Comparison of ENCODE assay signal across 8 cellular contexts in genomic region chr7:56063500-56063881, GRCh38. TPM values are rescaled to one million over a fixed set of nuclear protein-coding genes. Genes with fewer than 3 reads are reported as not detected.
DNase-seq lines count a peak whose midpoint lies in the region; ATAC-seq and TF ChIP-seq lines count a peak whose summit lies in the region.

No MANE protein-coding gene starts in this region.

- H3K4me3 Mint-ChIP-seq in activated CD4-positive, alpha-beta T cell treated with anti-CD3 and anti-CD28 coated beads for 36 hours: peak overlapping the region; percentile 91
- H3K4me3 Mint-ChIP-seq in activated T-helper 1 cell treated with anti-CD3 and anti-CD28 coated beads, Interleukin-12 subunit alpha, Interleukin-12 subunit beta, Interleukin-2, Interleukin-4 antibody, amounts not matched to agents 30 ng/mL and 10 ng/mL and 1 ng/mL, durations not matched to agents 14 hours and 24 hours and 36 hours: peak overlapping the region; percentile 94

- H3K9me3 Mint-ChIP-seq in activated CD4-positive, alpha-beta T cell treated with anti-CD3 and anti-CD28 coated beads for 36 hours (ENCODE audit: low read depth): no peaks in the 10 kb centered on the region
- no peaks in the 10 kb centered on the region for H3K9me3 Mint-ChIP-seq in activated T-helper 1 cell treated with anti-CD3 and anti-CD28 coated beads, Interleukin-12 subunit alpha, Interleukin-12 subunit beta, Interleukin-2, Interleukin-4 antibody, amounts not matched to agents 30 ng/mL and 10 ng/mL and 1 ng/mL, durations not matched to agents 14 hours and 24 hours and 36 hours

- H3K9me3 ChIP-seq in left lung (no peaks in the 10 kb centered on the region), suprapubic skin (no peaks in the 10 kb centered on the region)

- 63% methylated on average over 7 of the region's 7 CpGs for WGBS in suprapubic skin

- no peak for TF ChIP-seq EP300 in suprapubic skin (IDR thresholded peaks at IDR 0.05)

- H3K27ac ChIP-seq in left lung: peak overlapping the region; percentile 93 to 94
- H3K27ac ChIP-seq in suprapubic skin: peak overlapping the region; percentile 94

- TF ChIP-seq CTCF in left lung (IDR thresholded peaks at IDR 0.05): no peak
- no peak for TF ChIP-seq CTCF in suprapubic skin (IDR thresholded peaks at IDR 0.05)

- H3K4me3 ChIP-seq in left lung: peak overlapping the region; percentile 81 to 90
- peak overlapping the region; percentile 87 for H3K4me3 ChIP-seq in suprapubic skin

- TF ChIP-seq POLR2A in suprapubic skin (IDR thresholded peaks at IDR 0.05): no peak

- H3K36me3 Mint-ChIP-seq in activated CD4-positive, alpha-beta T cell treated with anti-CD3 and anti-CD28 coated beads for 36 hours (ENCODE audit: low read depth): peaks cover 53% of the 10 kb centered on the region
- peaks cover 50% of the 10 kb centered on the region for H3K36me3 Mint-ChIP-seq in activated T-helper 1 cell treated with anti-CD3 and anti-CD28 coated beads, Interleukin-12 subunit alpha, Interleukin-12 subunit beta, Interleukin-2, Interleukin-4 antibody, amounts not matched to agents 30 ng/mL and 10 ng/mL and 1 ng/mL, durations not matched to agents 14 hours and 24 hours and 36 hours (ENCODE audit: low read depth)

- POLR2A ChIA-PET in activated CD4-positive, alpha-beta T cell treated with anti-CD3 and anti-CD28 coated beads for 36 hours (lab: Charles Lee): interaction anchor here (0.6 kb wide), 1 partner anchor 24 kb away, joined by 3 read pairs; no protein-coding TSS in a partner anchor

- intact Hi-C loops in activated CD4-positive, alpha-beta T cell treated with anti-CD3 and anti-CD28 coated beads for 36 hours (cut with DNase I, micrococcal nuclease): no loop called here
- intact Hi-C loops in activated T-helper 1 cell treated with anti-CD3 and anti-CD28 coated beads, Interleukin-12 subunit alpha, Interleukin-12 subunit beta, Interleukin-2, Interleukin-4 antibody, amounts not matched to agents 30 ng/mL and 10 ng/mL and 1 ng/mL, durations not matched to agents 14 hours and 24 hours and 36 hours (cut with micrococcal nuclease): no loop called here
- intact Hi-C loops in left lung (cut with DNase I): no loop called here

- CTCF ChIA-PET in activated CD4-positive, alpha-beta T cell treated with anti-CD3 and anti-CD28 coated beads for 36 hours (lab: Charles Lee): interaction anchor here (1.1 to 1.6 kb wide), 4 partner anchors 8 to 18 kb away, joined by 3 to 6 read pairs (median 4); partner anchors contain the start of genes CCT6A and PSPH

- H3K27me3 Mint-ChIP-seq in activated CD4-positive, alpha-beta T cell treated with anti-CD3 and anti-CD28 coated beads for 36 hours: no peaks in the 10 kb centered on the region
- no peaks in the 10 kb centered on the region for H3K27me3 Mint-ChIP-seq in activated T-helper 1 cell treated with anti-CD3 and anti-CD28 coated beads, Interleukin-12 subunit alpha, Interleukin-12 subunit beta, Interleukin-2, Interleukin-4 antibody, amounts not matched to agents 30 ng/mL and 10 ng/mL and 1 ng/mL, durations not matched to agents 14 hours and 24 hours and 36 hours (ENCODE audit: insufficient read depth)

- peaks cover 49% of the 10 kb centered on the region for H3K4me1 Mint-ChIP-seq in activated CD4-positive, alpha-beta T cell treated with anti-CD3 and anti-CD28 coated beads for 36 hours
- H3K4me1 Mint-ChIP-seq in activated T-helper 1 cell treated with anti-CD3 and anti-CD28 coated beads, Interleukin-12 subunit alpha, Interleukin-12 subunit beta, Interleukin-2, Interleukin-4 antibody, amounts not matched to agents 30 ng/mL and 10 ng/mL and 1 ng/mL, durations not matched to agents 14 hours and 24 hours and 36 hours (ENCODE audit: low read depth): peaks cover 46% of the 10 kb centered on the region

- H3K36me3 ChIP-seq in left lung: peaks cover 0 to 56% of the 10 kb centered on the region in 2 donors
- H3K36me3 ChIP-seq in suprapubic skin: peaks cover 46% of the 10 kb centered on the region

- H3K27me3 ChIP-seq in left lung: no peaks in the 10 kb centered on the region
- H3K27me3 ChIP-seq in suprapubic skin: no peaks in the 10 kb centered on the region

- no peak for DNase-seq in activated CD4-positive, alpha-beta T cell treated with anti-CD3 and anti-CD28 coated beads for 36 hours
- DNase-seq in activated CD4-positive, alpha-beta T cell treated with anti-CD3 and anti-CD28 coated beads for 1 hour: no peak
- DNase-seq in activated T-helper 1 cell treated with anti-CD3 and anti-CD28 coated beads, Interleukin-12 subunit alpha, Interleukin-12 subunit beta, Interleukin-2, Interleukin-4 antibody, amounts not matched to agents 30 ng/mL and 10 ng/mL and 1 ng/mL, durations not matched to agents 14 hours and 24 hours and 36 hours (ENCODE audit: low spot score): no peak
- no peak for DNase-seq in left lung
- DNase-seq in suprapubic skin (ENCODE audit: low spot score in 2 of 2): no peak
- no peak for DNase-seq in cerebellar nuclear complex (lab: John Stamatoyannopoulos, UW)
- DNase-seq in SHP77 treated with DMSO at 0.1 percent for 48 hours (lab: John Stamatoyannopoulos, UW): no peak

- no peak for ATAC-seq in activated CD4-positive, alpha-beta T cell treated with anti-CD3 and anti-CD28 coated beads for 36 hours
- ATAC-seq in left lung: no peak
- no peak for ATAC-seq in HG03025 (IDR thresholded peaks at IDR 0.05; ENCODE audit: low FRiP score, unreplicated experiment)

- peak overlapping the region; percentile 91 for H3K27ac Mint-ChIP-seq in activated CD4-positive, alpha-beta T cell treated with anti-CD3 and anti-CD28 coated beads for 36 hours
- H3K27ac Mint-ChIP-seq in activated T-helper 1 cell treated with anti-CD3 and anti-CD28 coated beads, Interleukin-12 subunit alpha, Interleukin-12 subunit beta, Interleukin-2, Interleukin-4 antibody, amounts not matched to agents 30 ng/mL and 10 ng/mL and 1 ng/mL, durations not matched to agents 14 hours and 24 hours and 36 hours: peak overlapping the region; percentile 87

- H3K4me1 ChIP-seq in left lung (peaks cover 4 to 35% of the 10 kb centered on the region in 2 donors), suprapubic skin (peaks cover 17% of the 10 kb centered on the region)

RNA-seq across cellular contexts. Expression of gene SUMF2, which starts 0.6 kb away (rescaled TPM):
- 100 to 1,000 TPM; 117 to 128 TPM for total RNA-seq in activated CD4-positive, alpha-beta T cell treated with anti-CD3 and anti-CD28 coated beads for 36 hours
- total RNA-seq in activated T-helper 1 cell treated with anti-CD3 and anti-CD28 coated beads, Interleukin-12 subunit alpha, Interleukin-12 subunit beta, Interleukin-2, Interleukin-4 antibody, amounts not matched to agents 30 ng/mL and 10 ng/mL and 1 ng/mL, durations not matched to agents 14 hours and 24 hours and 36 hours: 157 and 166 TPM in 2 replicates
- 100 to 1,000 TPM; 134 to 151 TPM for total RNA-seq in left lung
- 100 to 1,000 TPM in 2 of 4 donors, 10 to 100 TPM in 2; 93.4 to 134 (median 113) TPM for total RNA-seq in suprapubic skin

RNA-seq across cellular contexts. Expression of gene CCT6A, which starts 11.9 kb away (rescaled TPM):
- total RNA-seq in activated CD4-positive, alpha-beta T cell treated with anti-CD3 and anti-CD28 coated beads for 36 hours: 100 to 1,000 TPM; 182 to 237 TPM
- total RNA-seq in activated T-helper 1 cell treated with anti-CD3 and anti-CD28 coated beads, Interleukin-12 subunit alpha, Interleukin-12 subunit beta, Interleukin-2, Interleukin-4 antibody, amounts not matched to agents 30 ng/mL and 10 ng/mL and 1 ng/mL, durations not matched to agents 14 hours and 24 hours and 36 hours: 308 TPM in 2 replicates
- total RNA-seq in left lung (100 to 1,000 TPM in 1 of 2 donors, 10 to 100 TPM in 1; 84.9 to 127 TPM), suprapubic skin (10 to 100 TPM; 80.6 to 97.4 (median 88.8) TPM)

RNA-seq across cellular contexts. Expression of gene PSPH, which starts 12.2 kb away (rescaled TPM):
- 10 to 100 TPM; 24.4 to 30.3 TPM for total RNA-seq in activated CD4-positive, alpha-beta T cell treated with anti-CD3 and anti-CD28 coated beads for 36 hours
- 17.3 and 19.3 TPM in 2 replicates for total RNA-seq in activated T-helper 1 cell treated with anti-CD3 and anti-CD28 coated beads, Interleukin-12 subunit alpha, Interleukin-12 subunit beta, Interleukin-2, Interleukin-4 antibody, amounts not matched to agents 30 ng/mL and 10 ng/mL and 1 ng/mL, durations not matched to agents 14 hours and 24 hours and 36 hours
- total RNA-seq in left lung: 10 to 100 TPM; 13.7 to 19.5 TPM
- total RNA-seq in suprapubic skin: 10 to 100 TPM in 3 of 4 donors, 1 to 10 TPM in 1; 4.1 to 19.2 (median 14.1) TPM

RNA-seq across cellular contexts. Expression of gene PHKG1, which starts 29.3 kb away (rescaled TPM):
- 1 to 10 TPM; 1.2 to 1.6 TPM for total RNA-seq in activated CD4-positive, alpha-beta T cell treated with anti-CD3 and anti-CD28 coated beads for 36 hours
- 3.4 and 4.3 TPM in 2 replicates for total RNA-seq in activated T-helper 1 cell treated with anti-CD3 and anti-CD28 coated beads, Interleukin-12 subunit alpha, Interleukin-12 subunit beta, Interleukin-2, Interleukin-4 antibody, amounts not matched to agents 30 ng/mL and 10 ng/mL and 1 ng/mL, durations not matched to agents 14 hours and 24 hours and 36 hours
- total RNA-seq in left lung (1 to 10 TPM in 1 of 2 donors, under 1 TPM in 1; 0.32 to 1.8 TPM), suprapubic skin (1 to 10 TPM in 3 of 4 donors, under 1 TPM in 1; 0.64 to 5.2 (median 2.5) TPM)

RNA-seq across cellular contexts. Expression of gene CHCHD2, which starts 42.8 kb away (rescaled TPM):
- total RNA-seq in activated CD4-positive, alpha-beta T cell treated with anti-CD3 and anti-CD28 coated beads for 36 hours: 100 to 1,000 TPM; 537 to 693 TPM
- total RNA-seq in activated T-helper 1 cell treated with anti-CD3 and anti-CD28 coated beads, Interleukin-12 subunit alpha, Interleukin-12 subunit beta, Interleukin-2, Interleukin-4 antibody, amounts not matched to agents 30 ng/mL and 10 ng/mL and 1 ng/mL, durations not matched to agents 14 hours and 24 hours and 36 hours: 613 and 617 TPM in 2 replicates
- total RNA-seq in left lung (100 to 1,000 TPM; 243 to 302 TPM), suprapubic skin (100 to 1,000 TPM; 192 to 382 (median 301) TPM)
